In the genomic region with DNA sequence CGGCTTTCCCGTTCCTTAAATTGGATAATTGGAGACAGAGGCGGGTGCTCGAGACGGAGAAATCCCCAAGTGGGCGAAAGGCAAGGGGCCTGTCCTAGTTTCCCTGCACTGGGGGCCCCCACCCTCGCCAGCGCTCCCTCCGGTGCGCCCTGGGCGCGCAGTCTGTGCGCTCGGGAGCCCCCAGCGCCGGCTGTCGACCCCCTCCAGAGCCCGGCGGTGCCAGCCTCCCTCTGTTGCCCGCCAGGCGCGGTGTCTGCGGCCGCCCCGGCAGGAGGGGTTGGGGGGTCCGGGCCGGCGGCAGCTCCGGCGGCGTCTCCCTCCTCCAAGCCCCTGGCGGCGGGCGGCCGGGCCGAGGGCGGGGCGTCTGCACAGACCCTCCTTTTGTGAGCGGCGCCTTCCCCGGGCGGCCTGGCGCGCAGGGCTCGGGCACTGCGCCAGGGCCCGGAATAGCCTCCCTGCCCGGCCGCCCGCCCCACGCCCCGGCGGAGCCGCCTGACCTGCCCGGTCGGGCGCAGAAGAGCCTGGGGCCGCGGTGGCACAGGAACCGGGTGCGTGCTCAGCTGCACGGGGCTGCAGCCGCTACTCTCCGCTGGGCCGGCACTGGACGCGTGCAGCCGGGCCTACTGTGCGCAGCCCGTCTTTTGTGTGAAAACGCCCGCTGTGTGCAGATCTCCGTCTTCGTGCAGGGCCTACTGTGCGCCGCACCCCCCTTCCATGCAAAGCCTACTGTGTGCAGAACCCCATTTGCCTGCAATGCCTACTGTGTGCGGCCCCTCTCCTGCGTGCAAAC, we compare ENCODE assay signal across 1 cellular context.
TF ChIP-seq lines count a peak whose summit lies in the region.

No MANE protein-coding gene starts in this region.

TF ChIP-seq in H1, 55 proteins besides CTCF, POLR2A, EP300 and RAD21:
- TF ChIP-seq, protein P1, sequence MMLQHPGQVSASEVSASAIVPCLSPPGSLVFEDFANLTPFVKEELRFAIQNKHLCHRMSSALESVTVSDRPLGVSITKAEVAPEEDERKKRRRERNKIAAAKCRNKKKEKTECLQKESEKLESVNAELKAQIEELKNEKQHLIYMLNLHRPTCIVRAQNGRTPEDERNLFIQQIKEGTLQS (IDR thresholded peaks at IDR 0.05; ENCODE audit: insufficient read depth, low read depth, low read length), result no peak
- peak; percentile 60 for TF ChIP-seq EZH2 (IDR thresholded peaks at IDR 0.05; ENCODE audit: low read depth, low read length, severe bottlenecking)
- no peak for TF ChIP-seq ZNF274 (IDR thresholded peaks at IDR 0.05; ENCODE audit: borderline replicate concordance, extremely low read depth, low read length)
- TF ChIP-seq BRCA1 (IDR thresholded peaks at IDR 0.05; ENCODE audit: low read depth, low read length), result no peak
- TF ChIP-seq KDM4A (IDR thresholded peaks at IDR 0.05; ENCODE audit: low read depth, low read length, severe bottlenecking), result peak; percentile 86
- TF ChIP-seq SUZ12 (IDR thresholded peaks at IDR 0.05; ENCODE audit: low read length), result peak; percentile 56
- TF ChIP-seq RNF2 (IDR thresholded peaks at IDR 0.05; ENCODE audit: borderline replicate concordance, low read depth, low read length, missing control alignments, poor library complexity, severe bottlenecking), result no peak
- peak; percentile 27; the same call in 1 of the 2 replicates for TF ChIP-seq KDM1A (IDR thresholded peaks at IDR 0.05; ENCODE audit: borderline replicate concordance, low read length)
- peak; percentile 56; the same call in 1 of the 2 replicates for TF ChIP-seq GABPA (IDR thresholded peaks at IDR 0.05; ENCODE audit: borderline replicate concordance, insufficient read depth, low read length)
- TF ChIP-seq JUND (IDR thresholded peaks at IDR 0.05; ENCODE audit: low read length), result no peak
- TF ChIP-seq GTF2F1 (IDR thresholded peaks at IDR 0.05; ENCODE audit: borderline replicate concordance, low read depth, low read length), result no peak
- no peak for TF ChIP-seq CHD2 (IDR thresholded peaks at IDR 0.05; ENCODE audit: low read length)
- 0 out of 2 replicates have a peak, but pooled peaks have one; percentile 22 for TF ChIP-seq RBBP5 (IDR thresholded peaks at IDR 0.05; ENCODE audit: borderline replicate concordance, low read depth, low read length)
